13 cellular contexts compared by ENCODE assay signal in the genomic region with DNA sequence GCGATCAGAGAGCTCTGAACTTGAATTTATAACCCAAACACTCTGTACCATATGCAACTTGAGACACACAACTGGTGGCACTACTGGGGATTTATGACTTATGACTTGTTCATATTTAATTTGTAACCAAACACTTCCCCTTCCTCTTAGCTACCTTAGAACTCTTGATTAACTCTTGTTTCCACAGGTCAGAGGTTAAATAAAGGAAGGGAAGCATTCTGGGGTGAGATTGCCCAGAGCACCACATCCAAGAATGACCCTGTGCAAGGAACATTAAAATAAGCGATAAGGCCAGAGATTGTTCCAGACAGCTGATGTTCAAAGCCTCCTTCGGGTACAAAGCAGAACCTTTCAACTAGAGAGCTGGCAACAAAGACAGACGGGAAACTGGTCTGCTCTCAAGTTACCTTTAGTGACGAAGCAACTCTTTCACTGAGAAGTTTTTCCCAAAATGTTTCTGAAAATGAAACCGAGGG.
DNase-seq lines count a peak whose midpoint lies in the region; FAIRE-seq and TF ChIP-seq lines count a peak whose summit lies in the region.
"Had no signal": no experiment of that assay in that cellular context is flagged by ENCODE, and none has a peak within 500 bp of the region (broad histone marks: within the 10 kb centered on the region; RNA-seq: fewer than 3 reads in every experiment).

No MANE protein-coding gene starts in this region.

- peak overlapping the region; percentile 25 to 56 (median 50) for H3K4me2 ChIP-seq in BLaER1 treated with 17β-estradiol and CSF1 and Interleukin-3, amounts not matched to agents 10 nM and 100 nM
- peak overlapping the region; percentile 13 for H3K4me2 ChIP-seq in hepatocyte

- TF ChIP-seq CTCF in hepatocyte (IDR thresholded peaks at IDR 0.05; ENCODE audit: poor library complexity), result no peak

- no peak overlapping the region for H3K9ac ChIP-seq in BLaER1 treated with 17β-estradiol and CSF1 and Interleukin-3, amounts not matched to agents 10 nM and 100 nM

- no peak overlapping the region; a peak in 2 of 22 replicates for H3K27ac ChIP-seq in BLaER1 treated with 17β-estradiol and CSF1 and Interleukin-3, amounts not matched to agents 10 nM and 100 nM
- no peak overlapping the region for H3K27ac ChIP-seq in hepatocyte
- H3K27ac ChIP-seq: breast epithelium, thoracic aorta had no signal

- no peaks in the 10 kb centered on the region for H3K27me3 ChIP-seq in BLaER1 treated with 17β-estradiol and CSF1 and Interleukin-3, amounts not matched to agents 10 nM and 100 nM
- peaks cover 44% of the 10 kb centered on the region for H3K27me3 ChIP-seq in hepatocyte
- H3K27me3 ChIP-seq: breast epithelium had no signal

- H3K79me2 ChIP-seq in hepatocyte, result no peaks in the 10 kb centered on the region

- peaks cover 0 to 80% (median 0%) of the 10 kb centered on the region in 11 experiments; a peak in 6 of 22 replicates for H4K20me1 ChIP-seq in BLaER1 treated with 17β-estradiol and CSF1 and Interleukin-3, amounts not matched to agents 10 nM and 100 nM
- H4K20me1 ChIP-seq in hepatocyte (ENCODE audit: insufficient read depth, poor library complexity, severe bottlenecking), result no peaks in the 10 kb centered on the region

- H3K4me3 ChIP-seq in BLaER1 treated with 17β-estradiol and CSF1 and Interleukin-3, amounts not matched to agents 10 nM and 100 nM, result no peak overlapping the region
- no peak overlapping the region for H3K4me3 ChIP-seq in hepatocyte
- H3K4me3 ChIP-seq: breast epithelium, HAP-1, thoracic aorta had no signal

- H3K36me3 ChIP-seq in BLaER1 treated with 17β-estradiol and CSF1 and Interleukin-3, amounts not matched to agents 10 nM and 100 nM, result peaks cover 3 to 81% (median 27%) of the 10 kb centered on the region in 11 experiments; a peak in 17 of 22 replicates
- H3K36me3 ChIP-seq in hepatocyte (replicated peaks; ENCODE audit: insufficient read depth, low read depth), result no peaks in the 10 kb centered on the region
- H3K36me3 ChIP-seq: breast epithelium, HAP-1, thoracic aorta had no signal

- TF ChIP-seq POLR2A in GM12892 (IDR thresholded peaks at IDR 0.05; ENCODE audit: low read depth, low read length), result no peak

- peak; percentile 36 for FAIRE-seq in GM12892 (lab: Jason Lieb, UNC)

- no peak for DNase-seq in GM12892 (ENCODE audit: insufficient read length)
- peak; percentile 14 for DNase-seq in NOMO-1 treated with dmso at 0.1 percent for 144 hours (lab: John Stamatoyannopoulos, UW; ENCODE audit: unreplicated experiment)
- DNase-seq in hepatocyte (ENCODE audit: low spot score), result no peak
- DNase-seq in foreskin melanocyte, result no peak
- DNase-seq in ecto neural progenitor cell (ENCODE audit: low spot score), result no peak
- DNase-seq in UCSD-AML1 (lab: John Stamatoyannopoulos, UW; ENCODE audit: unreplicated experiment), result no peak
- DNase-seq in stimulated activated CD4-positive, alpha-beta T cell treated with anti-CD3 and anti-CD28 coated beads, Interleukin-2, amount 100 ng/mL, for 24 hours, result no peak
- DNase-seq: activated T-cell treated with anti-CD3 and anti-CD28 coated beads, Interleukin-2, amount 50 U/mL, for 4 hours; stimulated activated CD4-positive, alpha-beta T cell treated with anti-CD3 and anti-CD28 coated beads, Interleukin-4, amount 100 ng/mL, for 4 hours had no signal

- H2AFZ ChIP-seq in hepatocyte, result no peak overlapping the region

- WGBS in hepatocyte (ENCODE audit: low lambda C conversion rate, missing lambda C conversion rate), result 46% methylated on average over 6 of the region's 6 CpGs

- H3K9me2 ChIP-seq in hepatocyte (replicated peaks; ENCODE audit: insufficient read depth), result no peaks in the 10 kb centered on the region

- H3K9me3 ChIP-seq in BLaER1 treated with 17β-estradiol and CSF1 and Interleukin-3, amounts not matched to agents 10 nM and 100 nM (replicated peaks in 1 of 11), result peaks cover 0 to 8% (median 3%) of the 10 kb centered on the region in 11 experiments; a peak in 7 of 22 replicates
- H3K9me3 ChIP-seq in hepatocyte (ENCODE audit: low read depth), result no peaks in the 10 kb centered on the region
- H3K9me3 ChIP-seq: breast epithelium, HAP-1, thoracic aorta had no signal

- H3K4me1 ChIP-seq in BLaER1 treated with 17β-estradiol and CSF1 and Interleukin-3, amounts not matched to agents 10 nM and 100 nM, result peaks cover 19 to 51% (median 41%) of the 10 kb centered on the region in 10 experiments
- peaks cover 4% of the 10 kb centered on the region for H3K4me1 ChIP-seq in hepatocyte (ENCODE audit: insufficient read depth)
- H3K4me1 ChIP-seq: breast epithelium, HAP-1 had no signal
